ENCODE assay signal across 23 cellular contexts in genomic region chr5:174310243-174310642, GRCh38.
DNase-seq lines count a peak whose midpoint lies in the region; ATAC-seq, FAIRE-seq and TF ChIP-seq lines count a peak whose summit lies in the region.
"Had no signal": no experiment of that assay in that cellular context is flagged by ENCODE, and none has a peak within 500 bp of the region (broad histone marks: within the 10 kb centered on the region; RNA-seq: fewer than 3 reads in every experiment).

No MANE protein-coding gene starts in this region.

- DNase-seq in CD14-positive monocyte (ENCODE audit: low spot score) (peak; percentile 17), left lobe of liver (ENCODE audit: low spot score) (peak; percentile 5), gastrocnemius medialis (peak in 1 of 2 donors; percentile 34), HuH-7.5 (ENCODE audit: low spot score) (no peak), frontal cortex (ENCODE audit: low spot score in 2 of 2) (no peak)
- DNase-seq in effector memory CD4-positive, alpha-beta T cell = no peak
- DNase-seq: AML-193; CD4-positive, alpha-beta memory T cell; COR-L47; GM23248; KBM-7; MM.1S; NCI-H1694; NCI-H2029 treated with DMSO at 0.1 percent for 48 hours; NCI-H446 treated with DMSO at 0.1 percent for 48 hours; NCI-H526; Right ventricle myocardium superior; RPMI8226 had no signal

- no peak for TF ChIP-seq POLR2A in gastrocnemius medialis (IDR thresholded peaks at IDR 0.05)

- intact Hi-C loops in CD14-positive monocyte (cut with micrococcal nuclease) (loop anchor here (5.0 to 10.0 kb wide), 3 partner anchors 693 to 1015 kb away; partner anchors contain the start of gene BOD1 (in 2 of the 2)), gastrocnemius medialis (cut with DNase I; ENCODE audit: low total_unique reads) (loop anchor here (2.0 to 10.0 kb wide), 4 partner anchors 333 to 1015 kb away; partner anchors contain the start of genes BOD1 and CPEB4)

- H3K9me3 ChIP-seq in gastrocnemius medialis = no peaks in the 10 kb centered on the region
- H3K9me3 ChIP-seq in effector memory CD4-positive, alpha-beta T cell (ENCODE audit: control insufficient read depth, low read length) = no peaks in the 10 kb centered on the region
- H3K9me3 ChIP-seq: A549; BLaER1 treated with 17β-estradiol and CSF1 and Interleukin-3, amounts not matched to agents 10 nM and 100 nM; SJSA1 had no signal

- in situ Hi-C loops in gastrocnemius medialis (cut with MboI; ENCODE audit: low sequenced_read_pairs in 4 of 4) = loop anchor here (25.0 kb wide), 3 partner anchors 273 to 1023 kb away; partner anchors contain the start of genes BOD1 (in 4 of the 4) and NSG2 (in 2 of the 4)

- H3K4me3 Mint-ChIP-seq in CD14-positive monocyte = no peak overlapping the region
- H3K4me3 Mint-ChIP-seq in brain = peak overlapping the region in 2 of 5 experiments; percentile 4 to 72

- H3K27me3 ChIP-seq in gastrocnemius medialis = no peaks in the 10 kb centered on the region
- peaks cover 14% of the 10 kb centered on the region for H3K27me3 ChIP-seq in effector memory CD4-positive, alpha-beta T cell (replicated peaks; ENCODE audit: control insufficient read depth, insufficient read depth, low read length, poor library complexity, severe bottlenecking)
- H3K27me3 ChIP-seq: SJSA1 had no signal

- peaks cover 15 to 19% of the 10 kb centered on the region in 2 donors for H3K4me1 ChIP-seq in gastrocnemius medialis
- peaks cover 5% of the 10 kb centered on the region for H3K4me1 ChIP-seq in effector memory CD4-positive, alpha-beta T cell (ENCODE audit: control insufficient read depth, insufficient read depth, low read length, poor library complexity, severe bottlenecking)
- H3K4me1 ChIP-seq: A549 had no signal

- no peak overlapping the region for H3K4me3 ChIP-seq in gastrocnemius medialis
- H3K4me3 ChIP-seq in effector memory CD4-positive, alpha-beta T cell (ENCODE audit: insufficient read depth, low read depth, low read length, poor library complexity, severe bottlenecking) = no peak overlapping the region
- H3K4me3 ChIP-seq: A549; BLaER1 treated with 17β-estradiol and CSF1 and Interleukin-3, amounts not matched to agents 10 nM and 100 nM; GM23248; SJSA1 had no signal

- H3K27ac Mint-ChIP-seq in CD14-positive monocyte (peak overlapping the region in 1 of 7 donors; percentile 58), brain (peak overlapping the region in 4 of 5 experiments; percentile 55 to 94 (median 92))
- H3K27ac Mint-ChIP-seq: CD4-positive, alpha-beta memory T cell had no signal

- FAIRE-seq in frontal cortex (lab: Jason Lieb, UNC) = no peak
- FAIRE-seq: A549, GM18507 had no signal

- no peak for TF ChIP-seq CTCF in CD14-positive monocyte (IDR thresholded peaks at IDR 0.05)
- TF ChIP-seq CTCF in brain (conservative IDR thresholded peaks at IDR 0.05) = no peak
- no peak for TF ChIP-seq CTCF in gastrocnemius medialis (IDR thresholded peaks at IDR 0.05 in 4 of 5, conservative IDR thresholded peaks at IDR 0.05 in 1 of 5)

- H3K27me3 Mint-ChIP-seq in CD14-positive monocyte (ENCODE audit: low read depth in 3 of 3) = peaks cover 29 to 40% (median 32%) of the 10 kb centered on the region in 3 donors
- peaks cover 3% of the 10 kb centered on the region for H3K27me3 Mint-ChIP-seq in brain

- no peaks in the 10 kb centered on the region for H3K36me3 ChIP-seq in gastrocnemius medialis
- H3K36me3 ChIP-seq in effector memory CD4-positive, alpha-beta T cell (ENCODE audit: control insufficient read depth, insufficient read depth, low read length) = no peaks in the 10 kb centered on the region
- H3K36me3 ChIP-seq: BLaER1 treated with 17β-estradiol and CSF1 and Interleukin-3, amounts not matched to agents 10 nM and 100 nM; SJSA1 had no signal

- H3K4me1 Mint-ChIP-seq in CD14-positive monocyte (no peaks in the 10 kb centered on the region), brain (peaks cover 48% of the 10 kb centered on the region)

- H3K36me3 Mint-ChIP-seq in CD14-positive monocyte = no peaks in the 10 kb centered on the region
- H3K36me3 Mint-ChIP-seq in brain = no peaks in the 10 kb centered on the region
- H3K36me3 Mint-ChIP-seq: CD4-positive, alpha-beta memory T cell had no signal

- peaks cover 0 to 4% (median 0%) of the 10 kb centered on the region in 7 donors for H3K9me3 Mint-ChIP-seq in CD14-positive monocyte
- H3K9me3 Mint-ChIP-seq in brain = peaks cover 0 to 3% (median 0%) of the 10 kb centered on the region in 5 experiments

- ATAC-seq in left lobe of liver = no peak
- peak; percentile 62 to 74 for ATAC-seq in gastrocnemius medialis
- ATAC-seq: A549 had no signal

- peak overlapping the region in 3 of 4 donors; percentile 17 to 74 (median 58) for H3K27ac ChIP-seq in gastrocnemius medialis
- no peak overlapping the region for H3K27ac ChIP-seq in effector memory CD4-positive, alpha-beta T cell (ENCODE audit: insufficient read depth, low read length, poor library complexity, severe bottlenecking)
- H3K27ac ChIP-seq: A549; BLaER1 treated with 17β-estradiol and CSF1 and Interleukin-3, amounts not matched to agents 10 nM and 100 nM; GM23248; SJSA1 had no signal

Comparison
In these comparisons a context has a peak if more than half of its experiments do, and no peak if none do; other contexts are left out.
1. DNase-seq: peak in CD14-positive monocyte (single experiment) and left lobe of liver (single experiment); none in effector memory CD4-positive, alpha-beta T cell (0 of 3), HuH-7.5 (single experiment) and frontal cortex (0 of 2).